In genomic region chrX:40085086-40085551, GRCh38 we compare ENCODE assay signal across 11 cellular contexts. TPM values are rescaled to one million over a fixed set of nuclear protein-coding genes. Genes with fewer than 3 reads are reported as not detected.
DNase-seq lines count a peak whose midpoint lies in the region; ATAC-seq and TF ChIP-seq lines count a peak whose summit lies in the region.
"Had no signal": no experiment of that assay in that cellular context is flagged by ENCODE, and none has a peak within 500 bp of the region (broad histone marks: within the 10 kb centered on the region; RNA-seq: fewer than 3 reads in every experiment).

No MANE protein-coding gene starts in this region.

- H3K27me3 Mint-ChIP-seq in HFFc6 (ENCODE audit: insufficient read depth), result peaks cover 4% of the 10 kb centered on the region; the same call in 1 of the 2 replicates
- H3K27me3 Mint-ChIP-seq in nephron (ENCODE audit: low read depth), result no peaks in the 10 kb centered on the region

- no peaks in the 10 kb centered on the region for H3K9me2 ChIP-seq in MM.1S (replicated peaks; ENCODE audit: insufficient read depth, low read length)

- no peak for TF ChIP-seq CTCF in HFFc6 (IDR thresholded peaks at IDR 0.05)
- no peak for TF ChIP-seq CTCF in cardiac fibroblast (IDR thresholded peaks at IDR 0.05; ENCODE audit: low read depth, low read length)
- no peak for TF ChIP-seq CTCF in nephron (IDR thresholded peaks at IDR 0.05; ENCODE audit: unreplicated experiment in 3 of 3)
- TF ChIP-seq CTCF in MM.1S (IDR thresholded peaks at IDR 0.05; ENCODE audit: low read length), result no peak
- TF ChIP-seq CTCF in GM10266 (IDR thresholded peaks at IDR 0.05; ENCODE audit: control insufficient read depth, insufficient read depth, low read depth, missing control alignments), result no peak

- peaks cover 100% of the 10 kb centered on the region for H3K79me2 ChIP-seq in MM.1S (ENCODE audit: low read length)

- H3K9ac ChIP-seq in BLaER1 (no peak overlapping the region), MM.1S (ENCODE audit: low read length) (no peak overlapping the region)

- H3K27ac ChIP-seq in BLaER1, result no peak overlapping the region
- no peak overlapping the region for H3K27ac ChIP-seq in MM.1S (ENCODE audit: low read length)
- H3K27ac ChIP-seq: lower lobe of right lung had no signal

- H3K9me3 ChIP-seq in BLaER1, result peaks cover 8% of the 10 kb centered on the region; the same call in 1 of the 2 replicates
- no peaks in the 10 kb centered on the region for H3K9me3 ChIP-seq in MM.1S (replicated peaks; ENCODE audit: insufficient read depth, low read length)
- H3K9me3 ChIP-seq: lower lobe of right lung had no signal

- H2AFZ ChIP-seq in MM.1S (ENCODE audit: low read length), result no peak overlapping the region

- H3K27ac Mint-ChIP-seq in HFFc6, result peak overlapping the region; percentile 65
- H3K27ac Mint-ChIP-seq in nephron, result peak overlapping the region; percentile 9 to 82 (median 67)

- H3K4me3 Mint-ChIP-seq in HFFc6, result peak overlapping the region; percentile 67
- peak overlapping the region; percentile 57 to 80 (median 76) for H3K4me3 Mint-ChIP-seq in nephron

- H3K4me1 Mint-ChIP-seq in HFFc6 (ENCODE audit: low read depth) (peaks cover 53% of the 10 kb centered on the region), nephron (peaks cover 83% of the 10 kb centered on the region)

- H3F3A ChIP-seq in MM.1S (ENCODE audit: insufficient read depth, low read length), result no peaks in the 10 kb centered on the region

- H3K4me3 ChIP-seq in BLaER1, result no peak overlapping the region
- H3K4me3 ChIP-seq in cardiac fibroblast (replicated peaks in 1 of 2; ENCODE audit: low read depth in 2 of 2, low read length in 2 of 2), result no peak overlapping the region
- no peak overlapping the region for H3K4me3 ChIP-seq in MM.1S (ENCODE audit: low read length)
- H3K4me3 ChIP-seq: lower lobe of right lung had no signal

- DNase-seq in HFFc6 (peak; percentile 79), cardiac fibroblast (ENCODE audit: low read depth in 2 of 2) (peak; percentile 69 to 89), MM.1S (no peak), GM10266 (ENCODE audit: extremely low spot score) (no peak)
- no peak for DNase-seq in activated effector memory CD4-positive, alpha-beta T cell treated with anti-CD3 and anti-CD28 coated beads, Interleukin-2, amount 50 U/mL, for 16 hours
- DNase-seq: activated CD4-positive, CD25-positive, alpha-beta regulatory T cell treated with anti-CD3 and anti-CD28 coated beads, Interleukin-2, amount 50 U/mL, for 72 hours; lower lobe of right lung; stimulated activated CD4-positive, alpha-beta T cell treated with anti-CD3 and anti-CD28 coated beads, Interleukin-4, amount 100 ng/mL, for 1 hour had no signal

- H3K4me2 ChIP-seq in BLaER1, result peak overlapping the region; percentile 85
- H3K4me2 ChIP-seq in MM.1S (ENCODE audit: low read depth, low read length), result no peak overlapping the region

- H3K36me3 ChIP-seq in BLaER1, result peaks cover 17% of the 10 kb centered on the region; the same call in 1 of the 2 replicates
- H3K36me3 ChIP-seq in MM.1S (replicated peaks; ENCODE audit: insufficient read depth, low read length), result no peaks in the 10 kb centered on the region
- H3K36me3 ChIP-seq: lower lobe of right lung had no signal

- H3K4me1 ChIP-seq in BLaER1, result peaks cover 97% of the 10 kb centered on the region
- peaks cover 4% of the 10 kb centered on the region; the same call in 1 of the 2 replicates for H3K4me1 ChIP-seq in MM.1S (ENCODE audit: low read length)

- no peaks in the 10 kb centered on the region for H3K36me3 Mint-ChIP-seq in HFFc6 (ENCODE audit: low read depth)
- no peaks in the 10 kb centered on the region for H3K36me3 Mint-ChIP-seq in nephron (ENCODE audit: low read depth)

- H3K9me3 Mint-ChIP-seq in HFFc6 (no peaks in the 10 kb centered on the region), nephron (no peaks in the 10 kb centered on the region)

- H3K27me3 ChIP-seq in BLaER1, result peaks cover 62% of the 10 kb centered on the region
- H3K27me3 ChIP-seq in MM.1S (replicated peaks; ENCODE audit: insufficient read depth, low read length), result no peaks in the 10 kb centered on the region

- no peak for ATAC-seq in HG02884 (IDR thresholded peaks at IDR 0.05; ENCODE audit: unreplicated experiment)

- H4K20me1 ChIP-seq in BLaER1 (peaks cover 100% of the 10 kb centered on the region), MM.1S (ENCODE audit: insufficient read depth, low read length) (peaks cover 86% of the 10 kb centered on the region)

RNA-seq across cellular contexts. Expression of gene BCOR, which starts 12.6 kb away (rescaled TPM):
- 10 to 100 TPM; 15.0 to 20.3 (median 18.3) TPM for total RNA-seq in HFFc6 (2021; fragmentation: NEBNext Ultra II Directional; extraction: Animal tissue kit (Norgen Biotek cat#: 25700))

Comparison
In these comparisons a context has a peak if more than half of its experiments do, and no peak if none do; other contexts are left out.
1. DNase-seq: peak in HFFc6 (single experiment) and cardiac fibroblast (2 of 2); none in MM.1S (single experiment), GM10266 (single experiment) and activated effector memory CD4-positive, alpha-beta T cell treated with anti-CD3 and anti-CD28 coated beads, Interleukin-2, amount 50 U/mL, for 16 hours (single experiment).